Comparison of ENCODE assay signal across 8 cellular contexts in genomic region chr2:101309211-101309700, GRCh38. TPM values are rescaled to one million over a fixed set of nuclear protein-coding genes. Genes with fewer than 3 reads are reported as not detected.
DNase-seq lines count a peak whose midpoint lies in the region; FAIRE-seq and TF ChIP-seq lines count a peak whose summit lies in the region.

No MANE protein-coding gene starts in this region.

- TF ChIP-seq POLR2A in GM12891 (IDR thresholded peaks at IDR 0.05; ENCODE audit: low read depth, low read length): no peak

- H3K4me1 Mint-ChIP-seq in activated naive CD4-positive, alpha-beta T cell treated with anti-CD3 and anti-CD28 coated beads for 36 hours (ENCODE audit: low read depth): peaks cover 56% of the 10 kb centered on the region

- peaks cover 8% of the 10 kb centered on the region for H3K36me3 Mint-ChIP-seq in activated naive CD4-positive, alpha-beta T cell treated with anti-CD3 and anti-CD28 coated beads for 36 hours (ENCODE audit: low read depth)

- H3K27ac ChIP-seq in ascending aorta (peak overlapping the region; percentile 92 to 94), mesodermal cell (ENCODE audit: low read depth, low read length, severe bottlenecking) (no peak overlapping the region), tibial artery (peak overlapping the region; percentile 88 to 90)

- peak overlapping the region; percentile 82 for H3K4me3 Mint-ChIP-seq in activated naive CD4-positive, alpha-beta T cell treated with anti-CD3 and anti-CD28 coated beads for 36 hours

- no peaks in the 10 kb centered on the region for H3K27me3 ChIP-seq in ascending aorta
- no peaks in the 10 kb centered on the region for H3K27me3 ChIP-seq in tibial artery

- H3K36me3 ChIP-seq in ascending aorta (no peaks in the 10 kb centered on the region), mesodermal cell (ENCODE audit: control insufficient read depth, insufficient read depth, low read length) (peaks cover 2% of the 10 kb centered on the region), tibial artery (no peaks in the 10 kb centered on the region)

- intact Hi-C loops in activated naive CD4-positive, alpha-beta T cell treated with anti-CD3 and anti-CD28 coated beads for 36 hours (cut with micrococcal nuclease): loop anchor here (5.0 to 10.0 kb wide), 4 partner anchors 408 to 1116 kb away; partner anchors contain the start of gene IL18RAP
- intact Hi-C loops in ascending aorta (cut with DNase I) (loop anchor here (5.0 to 10.0 kb wide), 2 partner anchors 154 to 307 kb away; partner anchors contain the start of genes RPL31 and TBC1D8), tibial artery (cut with DNase I; ENCODE audit: low total_unique reads) (no loop called here)

- 100% methylated on average over 1 of the region's 6 CpGs for WGBS in mesodermal cell (ENCODE audit: insufficient coverage in 2 of 2), 2 experiments

- H3K4me3 ChIP-seq in ascending aorta (peak overlapping the region; percentile 76 to 95), mesodermal cell (ENCODE audit: extremely low read depth, insufficient read depth, low read length, poor library complexity, severe bottlenecking) (peak overlapping the region; percentile 73), tibial artery (peak overlapping the region; percentile 82 to 85)

- DNase-seq in activated naive CD4-positive, alpha-beta T cell treated with anti-CD3 and anti-CD28 coated beads for 36 hours: no peak
- DNase-seq in activated naive CD4-positive, alpha-beta T cell (lab: John Stamatoyannopoulos, UW): no peak
- DNase-seq in ascending aorta (ENCODE audit: low spot score in 2 of 2) (no peak), tibial artery (no peak), RKO (ENCODE audit: low spot score) (no peak), GM19240 (ENCODE audit: insufficient read length, low spot score) (no peak), GM12891 (ENCODE audit: insufficient read length, low spot score) (no peak)

- H3K9me3 Mint-ChIP-seq in activated naive CD4-positive, alpha-beta T cell treated with anti-CD3 and anti-CD28 coated beads for 36 hours: no peaks in the 10 kb centered on the region

- no peak for TF ChIP-seq CTCF in ascending aorta (IDR thresholded peaks at IDR 0.05)
- no peak for TF ChIP-seq CTCF in tibial artery (IDR thresholded peaks at IDR 0.05)

- FAIRE-seq in GM12891 (lab: Jason Lieb, UNC): no peak

- CTCF ChIA-PET in activated naive CD4-positive, alpha-beta T cell treated with anti-CD3 and anti-CD28 coated beads for 36 hours (lab: Charles Lee): interaction anchor here (0.6 to 1.3 kb wide), 7 partner anchors 17 to 65 kb away, joined by 3 to 4 read pairs (median 3); no protein-coding TSS in a partner anchor

- H3K4me1 ChIP-seq in ascending aorta (peaks cover 3 to 12% of the 10 kb centered on the region in 2 donors), mesodermal cell (ENCODE audit: control insufficient read depth, insufficient read depth, low read length, poor library complexity, severe bottlenecking) (peaks cover 14% of the 10 kb centered on the region), tibial artery (peaks cover 0 to 29% (median 16%) of the 10 kb centered on the region in 4 donors)

- no peaks in the 10 kb centered on the region for H3K27me3 Mint-ChIP-seq in activated naive CD4-positive, alpha-beta T cell treated with anti-CD3 and anti-CD28 coated beads for 36 hours (ENCODE audit: low read depth)

- H3K9me3 ChIP-seq in ascending aorta (no peaks in the 10 kb centered on the region), mesodermal cell (ENCODE audit: control insufficient read depth, low read length) (no peaks in the 10 kb centered on the region), tibial artery (no peaks in the 10 kb centered on the region)

- H3K27ac Mint-ChIP-seq in activated naive CD4-positive, alpha-beta T cell treated with anti-CD3 and anti-CD28 coated beads for 36 hours: peak overlapping the region; percentile 5

TF ChIP-seq in GM12891, 5 proteins besides CTCF, POLR2A, EP300 and RAD21:
- TF ChIP-seq POLR2AphosphoS5 (IDR thresholded peaks at IDR 0.05; ENCODE audit: low read depth, low read length) (no peak), TAF1 (IDR thresholded peaks at IDR 0.05; ENCODE audit: low read depth, low read length) (no peak)

RNA-seq across cellular contexts. Expression of gene RNF149, which starts 0.8 kb away (rescaled TPM):
- total RNA-seq in activated naive CD4-positive, alpha-beta T cell treated with anti-CD3 and anti-CD28 coated beads for 36 hours: 10 to 100 TPM; 25.0 to 27.1 TPM
- total RNA-seq in ascending aorta: 39.9 TPM
- polyA plus RNA-seq in mesodermal cell (2013, experiment 1 of 2): 33.2 TPM
- 32.9 TPM for polyA plus RNA-seq in mesodermal cell (2013, experiment 2 of 2)
- 6.3 TPM for polyA plus RNA-seq in GM12891 (2012; ENCODE audit: low read depth, missing spikeins)

RNA-seq across cellular contexts. Expression of gene CNOT11, which starts 56.6 kb away (rescaled TPM):
- total RNA-seq in activated naive CD4-positive, alpha-beta T cell treated with anti-CD3 and anti-CD28 coated beads for 36 hours: 10 to 100 TPM; 38.3 to 40.3 TPM
- 32.5 TPM for total RNA-seq in ascending aorta
- polyA plus RNA-seq in mesodermal cell (2013, experiment 1 of 2): 44.6 TPM
- 45.8 TPM for polyA plus RNA-seq in mesodermal cell (2013, experiment 2 of 2)
- 31.4 TPM for polyA plus RNA-seq in GM12891 (2012; ENCODE audit: low read depth, missing spikeins)
